In genomic region chr10:69073731-69074130, GRCh38 we compare ENCODE assay signal across 23 cellular contexts. TPM values are rescaled to one million over a fixed set of nuclear protein-coding genes. Genes with fewer than 3 reads are reported as not detected.
"Had no signal": no experiment of that assay in that cellular context is flagged by ENCODE, and none has a peak within 500 bp of the region (broad histone marks: within the 10 kb centered on the region; RNA-seq: fewer than 3 reads in every experiment).

No MANE protein-coding gene starts in this region.

- DNase-seq: activated CD4-positive, alpha-beta memory T cell treated with anti-CD3 and anti-CD28 coated beads for 36 hours; activated CD4-positive, alpha-beta T cell treated with anti-CD3 and anti-CD28 coated beads for 48 hours; activated CD4-positive, CD25-positive, alpha-beta regulatory T cell; activated naive CD4-positive, alpha-beta T cell treated with anti-CD3 and anti-CD28 coated beads for 36 hours; activated naive CD8-positive, alpha-beta T cell treated with anti-CD3 and anti-CD28 coated beads, Interleukin-2, amount 10 ng/mL, durations not matched to agents 7 days and 5 days; activated T-cell treated with anti-CD3 and anti-CD28 coated beads, Interleukin-2, amount 50 U/mL, for 48 hours; amniotic stem cell; colonic mucosa; esophagus squamous epithelium; gastrocnemius medialis; hippocampal formation; left ventricle myocardium superior; mammary epithelial cell; naive thymus-derived CD8-positive, alpha-beta T cell; ovary; stimulated activated CD4-positive, alpha-beta T cell treated with anti-CD3 and anti-CD28 coated beads, Interleukin-4, amount 100 ng/mL, for 4 hours; stimulated activated naive CD8-positive, alpha-beta T cell treated with anti-CD3 and anti-CD28 coated beads, Interleukin-15, Interleukin-2, amounts not matched to agents 100 U/mL and 50 U/mL, for 24 hours; T1000; upper lobe of left lung had no signal

- H3K9me3 ChIP-seq: colonic mucosa, esophagus squamous epithelium, gastrocnemius medialis, ovary, prostate gland, right atrium auricular region, upper lobe of left lung had no signal

- ATAC-seq: gastrocnemius medialis; naive thymus-derived CD8-positive, alpha-beta T cell; stimulated activated naive CD8-positive, alpha-beta T cell treated with anti-CD3 and anti-CD28 coated beads, Interleukin-15, Interleukin-2, amounts not matched to agents 100 U/mL and 50 U/mL, for 24 hours had no signal

- H3K27ac ChIP-seq: colonic mucosa, esophagus squamous epithelium, neural progenitor cell, ovary, prostate gland, right atrium auricular region had no signal

- H3K4me2 ChIP-seq: neural progenitor cell had no signal

- H3K9ac ChIP-seq: neural progenitor cell had no signal

- H3K4me1 ChIP-seq: colonic mucosa, esophagus squamous epithelium, gastrocnemius medialis, neural progenitor cell, prostate gland, right atrium auricular region had no signal

- H3K4me3 ChIP-seq: colonic mucosa, esophagus squamous epithelium, gastrocnemius medialis, neural progenitor cell, ovary, prostate gland, right atrium auricular region, upper lobe of left lung had no signal

- H2AFZ ChIP-seq: neural progenitor cell had no signal

- H3K36me3 ChIP-seq: colonic mucosa, esophagus squamous epithelium, gastrocnemius medialis, neural progenitor cell, ovary, prostate gland, right atrium auricular region, upper lobe of left lung had no signal

- H3K27me3 ChIP-seq: colonic mucosa, esophagus squamous epithelium, gastrocnemius medialis, neural progenitor cell, ovary, right atrium auricular region, upper lobe of left lung had no signal

RNA-seq across cellular contexts. Expression of gene SRGN, which starts 14.2 kb away (rescaled TPM):
- total RNA-seq: mesothelial cell of epicardium had no signal
